In the genomic region with DNA sequence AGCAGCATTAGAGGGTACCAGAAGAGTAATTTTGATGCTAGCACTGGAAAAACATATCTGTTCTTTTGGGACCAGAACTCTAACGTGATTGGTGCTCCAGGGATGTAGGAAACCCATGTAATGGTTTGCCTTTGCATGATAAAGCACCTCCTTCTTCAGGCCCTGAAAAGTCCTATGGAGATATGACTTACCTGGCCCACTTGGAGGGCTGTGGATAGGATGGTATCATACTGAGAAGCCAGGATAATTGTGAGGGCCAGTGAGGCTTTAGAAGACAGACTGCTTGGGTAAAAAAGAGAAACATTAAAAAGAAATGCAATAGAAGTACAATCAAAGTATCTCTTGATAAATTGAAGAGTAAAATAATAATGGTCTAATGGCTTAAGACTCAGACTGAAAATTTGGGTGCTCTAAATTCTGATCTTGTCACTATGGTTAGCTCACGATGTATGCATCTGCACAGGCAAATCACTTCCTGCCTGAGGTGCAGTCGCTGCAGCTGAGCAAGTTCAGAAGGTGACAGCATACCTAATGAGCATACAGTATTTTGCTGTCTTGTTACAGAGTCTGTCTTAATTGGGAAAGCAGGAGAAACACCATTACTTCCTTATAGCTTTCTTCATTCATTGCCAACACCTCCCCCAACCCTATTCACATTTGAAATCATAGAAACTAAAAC, we compare ENCODE assay signal across 12 cellular contexts.
DNase-seq lines count a peak whose midpoint lies in the region; ATAC-seq and TF ChIP-seq lines count a peak whose summit lies in the region.
"Had no signal": no experiment of that assay in that cellular context is flagged by ENCODE, and none has a peak within 500 bp of the region (broad histone marks: within the 10 kb centered on the region; RNA-seq: fewer than 3 reads in every experiment).

No MANE protein-coding gene starts in this region.

- DNase-seq in activated B cell treated with CpG ODN at 0.5 μM for 24 hours, result no peak
- no peak for DNase-seq in NCI-H748 (lab: John Stamatoyannopoulos, UW; ENCODE audit: unreplicated experiment)
- DNase-seq in hypothalamus (lab: John Stamatoyannopoulos, UW), result no peak
- no peak for DNase-seq in NCI-H524 treated with DMSO at 0.1 percent for 48 hours (lab: John Stamatoyannopoulos, UW)
- DNase-seq: activated CD4-positive, alpha-beta T cell treated with anti-CD3 and anti-CD28 coated beads for 4 hours; HFFc6; NCI-H187 treated with DMSO at 0.1 percent for 48 hours had no signal

- H3K4me1 Mint-ChIP-seq in activated B cell treated with CpG ODN at 0.5 μM for 24 hours, result peaks cover 11% of the 10 kb centered on the region
- H3K4me1 Mint-ChIP-seq: activated naive CD4-positive, alpha-beta T cell treated with anti-CD3 and anti-CD28 coated beads, Interleukin-2, amount 50 U/mL, for 24 hours had no signal

- POLR2A ChIA-PET in activated B cell treated with CpG ODN at 0.5 μM for 24 hours (lab: Charles Lee), result no interaction called here

- intact Hi-C loops in activated B cell treated with CpG ODN at 0.5 μM for 24 hours (cut with micrococcal nuclease), result no loop called here

- H3K36me3 Mint-ChIP-seq in activated B cell treated with CpG ODN at 0.5 μM for 24 hours (ENCODE audit: low read depth), result no peaks in the 10 kb centered on the region
- H3K36me3 Mint-ChIP-seq: activated naive CD4-positive, alpha-beta T cell treated with anti-CD3 and anti-CD28 coated beads, Interleukin-2, amount 50 U/mL, for 24 hours had no signal

- no peak overlapping the region for H3K4me3 Mint-ChIP-seq in activated B cell treated with CpG ODN at 0.5 μM for 24 hours
- H3K4me3 Mint-ChIP-seq: activated naive CD4-positive, alpha-beta T cell treated with anti-CD3 and anti-CD28 coated beads, Interleukin-2, amount 50 U/mL, for 24 hours; HFFc6 had no signal

- H3K27ac Mint-ChIP-seq in activated B cell treated with CpG ODN at 0.5 μM for 24 hours, result no peak overlapping the region
- H3K27ac Mint-ChIP-seq: activated naive CD4-positive, alpha-beta T cell treated with anti-CD3 and anti-CD28 coated beads, Interleukin-2, amount 50 U/mL, for 24 hours; HFFc6 had no signal

- ATAC-seq in GM18861 (IDR thresholded peaks at IDR 0.05; ENCODE audit: unreplicated experiment), result peak; percentile 99
- ATAC-seq in GM21423 (IDR thresholded peaks at IDR 0.05; ENCODE audit: unreplicated experiment), result peak; percentile 95
- peak; percentile 100 for ATAC-seq in HG03095 (IDR thresholded peaks at IDR 0.05; ENCODE audit: unreplicated experiment)
- peak; percentile 66 for ATAC-seq in activated B cell treated with CpG ODN at 0.5 μM for 24 hours (ENCODE audit: low read depth)
- ATAC-seq: Right ventricle myocardium inferior had no signal

- H3K27me3 Mint-ChIP-seq in activated B cell treated with CpG ODN at 0.5 μM for 24 hours, result no peaks in the 10 kb centered on the region
- H3K27me3 Mint-ChIP-seq: activated naive CD4-positive, alpha-beta T cell treated with anti-CD3 and anti-CD28 coated beads, Interleukin-2, amount 50 U/mL, for 24 hours had no signal

- no peak for TF ChIP-seq CTCF in activated B cell treated with CpG ODN at 0.5 μM for 24 hours (IDR thresholded peaks at IDR 0.05)

- H3K9me3 Mint-ChIP-seq in activated B cell treated with CpG ODN at 0.5 μM for 24 hours, result peaks cover 3% of the 10 kb centered on the region
- H3K9me3 Mint-ChIP-seq: activated naive CD4-positive, alpha-beta T cell treated with anti-CD3 and anti-CD28 coated beads, Interleukin-2, amount 50 U/mL, for 24 hours had no signal

- CTCF ChIA-PET in activated B cell treated with CpG ODN at 0.5 μM for 24 hours (lab: Charles Lee), result no interaction called here
